Comparison of ENCODE assay signal across 8 cellular contexts in genomic region chr16:87392823-87393679, GRCh38. TPM values are rescaled to one million over a fixed set of nuclear protein-coding genes. Genes with fewer than 3 reads are reported as not detected.
DNase-seq lines count a peak whose midpoint lies in the region; ATAC-seq and TF ChIP-seq lines count a peak whose summit lies in the region.

No MANE protein-coding gene starts in this region.

- H3K4me3 ChIP-seq in Loucy (ENCODE audit: low read length, poor library complexity, severe bottlenecking) (peak overlapping the region; percentile 80), esophagus (ENCODE audit: low read depth in 1 of 2, low read length in 2 of 2) (peak overlapping the region; percentile 81 to 95), mucosa of stomach (ENCODE audit: low read length) (peak overlapping the region; percentile 45), thoracic aorta (peak overlapping the region; percentile 91)

- no peaks in the 10 kb centered on the region for H3K9me2 ChIP-seq in Loucy (replicated peaks; ENCODE audit: low read depth, low read length)

- peak overlapping the region; percentile 95 for H3K4me2 ChIP-seq in Loucy (ENCODE audit: low read depth, low read length, poor library complexity, severe bottlenecking)

- H3F3A ChIP-seq in Loucy (ENCODE audit: low read depth) = peaks cover under 1% of the 10 kb centered on the region; the same call in 1 of the 2 replicates

- no peak overlapping the region for H2AFZ ChIP-seq in Loucy (ENCODE audit: low read length)

- peak; percentile 45 for DNase-seq in NCI-H748 (lab: John Stamatoyannopoulos, UW; ENCODE audit: unreplicated experiment)
- DNase-seq in NCI-H748 treated with DMSO at 0.1 percent for 48 hours (lab: John Stamatoyannopoulos, UW) = no peak
- peak; percentile 43 for DNase-seq in activated CD8-positive, alpha-beta memory T cell treated with anti-CD3 and anti-CD28 coated beads, Interleukin-2, amount 50 U/mL, for 4 hours
- DNase-seq in thoracic aorta (ENCODE audit: low spot score) = no peak

- WGBS in esophagus, 2 donors = 1 to 2% methylated on average over 44 to 53 of the region's 53 CpGs

- H3K36me3 ChIP-seq in Loucy (ENCODE audit: insufficient read depth, low read length) = no peaks in the 10 kb centered on the region
- no peaks in the 10 kb centered on the region for H3K36me3 ChIP-seq in esophagus (ENCODE audit: control insufficient read depth in 2 of 2, insufficient read depth in 2 of 2, low read length in 1 of 2)
- H3K36me3 ChIP-seq in mucosa of stomach (ENCODE audit: control insufficient read depth, insufficient read depth, low read length) = no peaks in the 10 kb centered on the region
- no peaks in the 10 kb centered on the region for H3K36me3 ChIP-seq in thoracic aorta

- H3K9me3 ChIP-seq in Loucy (ENCODE audit: insufficient read depth, low read depth, low read length) (no peaks in the 10 kb centered on the region), esophagus (ENCODE audit: control insufficient read depth in 2 of 2, insufficient read depth in 1 of 2, low read depth in 1 of 2, low read length in 1 of 2) (no peaks in the 10 kb centered on the region), mucosa of stomach (ENCODE audit: control insufficient read depth, low read length) (no peaks in the 10 kb centered on the region), thoracic aorta (no peaks in the 10 kb centered on the region)

- peak overlapping the region; percentile 89 to 93 for H3K27ac ChIP-seq in esophagus (ENCODE audit: low read depth in 2 of 2, low read length in 1 of 2)
- H3K27ac ChIP-seq in thoracic aorta = peak overlapping the region; percentile 84 to 98

- H3K27me3 ChIP-seq in Loucy (ENCODE audit: insufficient read depth, low read length, poor library complexity, severe bottlenecking) (no peaks in the 10 kb centered on the region), esophagus (ENCODE audit: control insufficient read depth in 1 of 2, insufficient read depth in 2 of 2, low read length in 2 of 2) (no peaks in the 10 kb centered on the region), mucosa of stomach (ENCODE audit: control insufficient read depth, insufficient read depth, low read length) (no peaks in the 10 kb centered on the region), thoracic aorta (replicated peaks; ENCODE audit: insufficient read depth) (no peaks in the 10 kb centered on the region)

- H3K4me1 ChIP-seq in Loucy (ENCODE audit: insufficient read depth, low read length, poor library complexity, severe bottlenecking) (peaks cover 46% of the 10 kb centered on the region), esophagus (ENCODE audit: control insufficient read depth in 2 of 2, insufficient read depth in 2 of 2, low read length in 1 of 2) (peaks cover 3 to 5% of the 10 kb centered on the region in 2 donors), mucosa of stomach (ENCODE audit: control insufficient read depth, insufficient read depth, low read length) (peaks cover 23% of the 10 kb centered on the region), thoracic aorta (ENCODE audit: control insufficient read depth in 1 of 2, low read depth in 2 of 2) (peaks cover 19 to 30% of the 10 kb centered on the region in 2 donors)

- peak overlapping the region; percentile 76 for H3K9ac ChIP-seq in Loucy (ENCODE audit: low read depth, low read length, poor library complexity, severe bottlenecking)
- peak overlapping the region; percentile 79 for H3K9ac ChIP-seq in mucosa of stomach (ENCODE audit: low read length)

- TF ChIP-seq CTCF in Loucy (conservative IDR thresholded peaks at IDR 0.05; ENCODE audit: low read length) (peak; percentile 40), thoracic aorta (IDR thresholded peaks at IDR 0.05) (peak; percentile 18)

- ATAC-seq in thoracic aorta (ENCODE audit: insufficient number of reproducible peaks, low FRiP score, low read depth) = no peak
- no peak for ATAC-seq in HG03442 (IDR thresholded peaks at IDR 0.05; ENCODE audit: unreplicated experiment)

- H3K79me2 ChIP-seq in Loucy (ENCODE audit: insufficient read depth, low read length) = peaks cover 50% of the 10 kb centered on the region

- peaks cover 37% of the 10 kb centered on the region for H4K20me1 ChIP-seq in Loucy (ENCODE audit: insufficient read depth, low read length, poor library complexity, severe bottlenecking)

RNA-seq across cellular contexts. Expression of gene MAP1LC3B, which starts 0.9 kb away (rescaled TPM):
- polyA plus RNA-seq in esophagus = 10 to 100 TPM; 28.1 to 41.2 TPM
- total RNA-seq in thoracic aorta = 10 to 100 TPM; 65.4 to 80.4 TPM

RNA-seq across cellular contexts. Expression of gene FBXO31, which starts 9.5 kb away (rescaled TPM):
- polyA plus RNA-seq in esophagus = 10 to 100 TPM; 10.4 to 12.5 TPM
- total RNA-seq in thoracic aorta = 100 to 1,000 TPM in 1 of 2 donors, 10 to 100 TPM in 1; 57.9 to 161 TPM

Comparison
In these comparisons a context has a peak if more than half of its experiments do, and no peak if none do; other contexts are left out.
1. DNase-seq: peak in NCI-H748 (single experiment) and activated CD8-positive, alpha-beta memory T cell treated with anti-CD3 and anti-CD28 coated beads, Interleukin-2, amount 50 U/mL, for 4 hours (single experiment); none in NCI-H748 treated with DMSO at 0.1 percent for 48 hours (single experiment) and thoracic aorta (single experiment).
2. Peak in every context shown above with its lines, with median percentiles within 50 percentile points of each other: H3K4me3 ChIP-seq.